1 cellular context compared by ENCODE assay signal in the genomic region with DNA sequence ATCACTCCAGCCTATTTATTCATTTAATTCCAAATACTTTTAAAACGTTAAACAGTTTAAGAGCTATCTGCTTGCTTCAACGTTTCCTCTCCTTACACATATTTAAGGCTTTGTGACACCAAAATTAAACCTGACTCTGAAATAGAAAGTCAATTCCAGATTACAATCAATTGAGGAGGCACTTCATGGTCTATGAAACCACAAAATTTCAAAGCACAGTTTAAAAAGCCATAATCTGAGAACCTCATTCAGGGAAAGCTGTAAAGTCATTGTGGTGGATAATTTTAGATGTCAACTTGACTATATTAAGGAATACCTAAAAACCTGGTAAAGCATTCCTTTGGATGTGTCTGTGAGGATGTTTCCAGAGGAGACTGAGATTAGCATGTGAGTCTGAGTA.
TF ChIP-seq lines count a peak whose summit lies in the region.

No MANE protein-coding gene starts in this region.

TF ChIP-seq in GM12878, 131 proteins besides CTCF, POLR2A, EP300 and RAD21:
- no peak for TF ChIP-seq TCF12 (IDR thresholded peaks at IDR 0.05; ENCODE audit: low read depth, low read length)
- TF ChIP-seq, protein P1, sequence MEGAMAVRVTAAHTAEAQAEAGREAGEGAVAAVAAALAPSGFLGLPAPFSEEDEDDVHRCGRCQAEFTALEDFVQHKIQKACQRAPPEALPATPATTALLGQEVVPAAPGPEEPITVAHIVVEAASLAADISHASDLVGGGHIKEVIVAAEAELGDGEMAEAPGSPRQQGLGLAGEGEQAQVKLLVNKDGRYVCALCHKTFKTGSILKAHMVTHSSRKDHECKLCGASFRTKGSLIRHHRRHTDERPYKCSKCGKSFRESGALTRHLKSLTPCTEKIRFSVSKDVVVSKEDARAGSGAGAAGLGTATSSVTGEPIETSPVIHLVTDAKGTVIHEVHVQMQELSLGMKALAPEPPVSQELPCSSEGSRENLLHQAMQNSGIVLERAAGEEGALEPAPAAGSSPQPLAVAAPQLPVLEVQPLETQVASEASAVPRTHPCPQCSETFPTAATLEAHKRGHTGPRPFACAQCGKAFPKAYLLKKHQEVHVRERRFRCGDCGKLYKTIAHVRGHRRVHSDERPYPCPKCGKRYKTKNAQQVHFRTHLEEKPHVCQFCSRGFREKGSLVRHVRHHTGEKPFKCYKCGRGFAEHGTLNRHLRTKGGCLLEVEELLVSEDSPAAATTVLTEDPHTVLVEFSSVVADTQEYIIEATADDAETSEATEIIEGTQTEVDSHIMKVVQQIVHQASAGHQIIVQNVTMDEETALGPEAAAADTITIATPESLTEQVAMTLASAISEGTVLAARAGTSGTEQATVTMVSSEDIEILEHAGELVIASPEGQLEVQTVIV (IDR thresholded peaks at IDR 0.05; ENCODE audit: borderline replicate concordance, partially characterized antibody), result no peak
- no peak for TF ChIP-seq EZH2 (IDR thresholded peaks at IDR 0.05; ENCODE audit: borderline replicate concordance, control insufficient read depth, low read depth, low read length)
- TF ChIP-seq CREB1 (IDR thresholded peaks at IDR 0.05; ENCODE audit: low read depth), result no peak
- peak; percentile 59 for TF ChIP-seq RUNX3 (IDR thresholded peaks at IDR 0.05; ENCODE audit: low read length)
- TF ChIP-seq, protein P2, sequence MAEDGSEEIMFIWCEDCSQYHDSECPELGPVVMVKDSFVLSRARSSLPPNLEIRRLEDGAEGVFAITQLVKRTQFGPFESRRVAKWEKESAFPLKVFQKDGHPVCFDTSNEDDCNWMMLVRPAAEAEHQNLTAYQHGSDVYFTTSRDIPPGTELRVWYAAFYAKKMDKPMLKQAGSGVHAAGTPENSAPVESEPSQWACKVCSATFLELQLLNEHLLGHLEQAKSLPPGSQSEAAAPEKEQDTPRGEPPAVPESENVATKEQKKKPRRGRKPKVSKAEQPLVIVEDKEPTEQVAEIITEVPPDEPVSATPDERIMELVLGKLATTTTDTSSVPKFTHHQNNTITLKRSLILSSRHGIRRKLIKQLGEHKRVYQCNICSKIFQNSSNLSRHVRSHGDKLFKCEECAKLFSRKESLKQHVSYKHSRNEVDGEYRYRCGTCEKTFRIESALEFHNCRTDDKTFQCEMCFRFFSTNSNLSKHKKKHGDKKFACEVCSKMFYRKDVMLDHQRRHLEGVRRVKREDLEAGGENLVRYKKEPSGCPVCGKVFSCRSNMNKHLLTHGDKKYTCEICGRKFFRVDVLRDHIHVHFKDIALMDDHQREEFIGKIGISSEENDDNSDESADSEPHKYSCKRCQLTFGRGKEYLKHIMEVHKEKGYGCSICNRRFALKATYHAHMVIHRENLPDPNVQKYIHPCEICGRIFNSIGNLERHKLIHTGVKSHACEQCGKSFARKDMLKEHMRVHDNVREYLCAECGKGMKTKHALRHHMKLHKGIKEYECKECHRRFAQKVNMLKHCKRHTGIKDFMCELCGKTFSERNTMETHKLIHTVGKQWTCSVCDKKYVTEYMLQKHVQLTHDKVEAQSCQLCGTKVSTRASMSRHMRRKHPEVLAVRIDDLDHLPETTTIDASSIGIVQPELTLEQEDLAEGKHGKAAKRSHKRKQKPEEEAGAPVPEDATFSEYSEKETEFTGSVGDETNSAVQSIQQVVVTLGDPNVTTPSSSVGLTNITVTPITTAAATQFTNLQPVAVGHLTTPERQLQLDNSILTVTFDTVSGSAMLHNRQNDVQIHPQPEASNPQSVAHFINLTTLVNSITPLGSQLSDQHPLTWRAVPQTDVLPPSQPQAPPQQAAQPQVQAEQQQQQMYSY (CRISPR knock-in tag; IDR thresholded peaks at IDR 0.05), result no peak
